In genomic region chr3:197627160-197627771, GRCh38 we compare ENCODE assay signal across 8 cellular contexts.
A peak's percentile ranks its signal among the peaks of the same experiment; 100 is the strongest.
DNase-seq lines count a peak whose midpoint lies in the region; ATAC-seq and TF ChIP-seq lines count a peak whose summit lies in the region.
"Not testable (repeated sequence)": the region's sequence is repeated elsewhere in the genome, so short reads cannot be mapped to it uniquely, and the experiment has no call there.

No MANE protein-coding gene starts in this region.

- TF ChIP-seq POLR2A in lower leg skin (IDR thresholded peaks at IDR 0.05) = not testable (repeated sequence)

- not testable (repeated sequence) for H3K36me3 Mint-ChIP-seq in activated T-helper 17 cell treated with anti-CD3 and anti-CD28 coated beads, Interleukin-2, amount 50 U/mL, for 72 hours (ENCODE audit: low read depth)

- ATAC-seq in GM19395 (IDR thresholded peaks at IDR 0.05; ENCODE audit: unreplicated experiment) (peak; percentile 51), HG02884 (IDR thresholded peaks at IDR 0.05; ENCODE audit: unreplicated experiment) (peak; percentile 44)
- peak; percentile 53 for ATAC-seq in activated T-helper 17 cell treated with anti-CD3 and anti-CD28 coated beads, Interleukin-2, amount 50 U/mL, for 72 hours (replicated peaks)

- H3K27me3 Mint-ChIP-seq in activated T-helper 17 cell treated with anti-CD3 and anti-CD28 coated beads, Interleukin-2, amount 50 U/mL, for 72 hours = not testable (repeated sequence)

- H3K9me3 Mint-ChIP-seq in activated T-helper 17 cell treated with anti-CD3 and anti-CD28 coated beads, Interleukin-2, amount 50 U/mL, for 72 hours = not testable (repeated sequence)

- TF ChIP-seq CTCF in AG10803 (conservative IDR thresholded peaks at IDR 0.05; ENCODE audit: low read length); LNCaP clone FGC (IDR thresholded peaks at IDR 0.05; ENCODE audit: control insufficient read depth, extremely low read depth, insufficient read depth); epithelial cell of proximal tubule (conservative IDR thresholded peaks at IDR 0.05; ENCODE audit: low read depth, low read length); lower leg skin (IDR thresholded peaks at IDR 0.05): not testable (repeated sequence)

- not testable (repeated sequence) for H3K4me1 Mint-ChIP-seq in activated T-helper 17 cell treated with anti-CD3 and anti-CD28 coated beads, Interleukin-2, amount 50 U/mL, for 72 hours

- H3K4me3 Mint-ChIP-seq in activated T-helper 17 cell treated with anti-CD3 and anti-CD28 coated beads, Interleukin-2, amount 50 U/mL, for 72 hours = peak overlapping the region; percentile 72

- H3K4me3 ChIP-seq in AG10803 (ENCODE audit: low read length) (peak overlapping the region; percentile 64), LNCaP clone FGC (ENCODE audit: low read depth, low read length) (peak overlapping the region; percentile 66), epithelial cell of proximal tubule (ENCODE audit: low read depth, low read length) (peak overlapping the region; percentile 60), lower leg skin (ENCODE audit: low read depth, poor library complexity, severe bottlenecking) (peak overlapping the region; percentile 60), skeletal muscle cell (ENCODE audit: low read depth, low read length) (peak overlapping the region; percentile 62)

- peak overlapping the region; percentile 56 for H3K27ac Mint-ChIP-seq in activated T-helper 17 cell treated with anti-CD3 and anti-CD28 coated beads, Interleukin-2, amount 50 U/mL, for 72 hours

- intact Hi-C loops in lower leg skin (cut with DNase I; ENCODE audit: low total_unique reads) = not testable (repeated sequence)

- not testable (repeated sequence) for DNase-seq in AG10803 (ENCODE audit: low read depth); LNCaP clone FGC (ENCODE audit: low read depth); epithelial cell of proximal tubule (ENCODE audit: low read depth); lower leg skin (ENCODE audit: low spot score in 2 of 2); skeletal muscle cell (ENCODE audit: low read depth)

- 0% methylated on average over 1 to 2 of the region's 67 CpGs for WGBS in lower leg skin, 2 donors
